Comparison of ENCODE assay signal across 18 cellular contexts in the genomic region with DNA sequence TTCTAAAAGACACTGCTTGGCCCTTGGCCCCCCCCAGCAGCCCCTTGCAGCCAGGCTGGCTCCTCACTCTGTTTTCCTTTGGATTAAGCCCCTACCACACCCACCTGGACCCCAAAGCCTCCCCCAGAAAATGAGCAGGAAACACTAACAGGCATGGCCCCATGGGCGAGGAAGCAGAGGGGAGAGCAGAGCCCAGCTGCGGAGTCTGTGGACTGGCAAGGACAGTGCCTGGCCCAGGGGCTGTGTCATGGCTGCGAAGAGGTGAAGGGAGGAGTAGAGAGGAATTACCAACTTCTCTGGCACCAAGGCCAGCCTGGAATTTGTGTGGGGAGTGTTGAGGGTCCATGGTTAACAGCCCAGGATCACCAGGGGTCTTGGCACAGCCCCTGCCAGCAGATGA. TPM values are rescaled to one million over a fixed set of nuclear protein-coding genes. Genes with fewer than 3 reads are reported as not detected.
DNase-seq lines count a peak whose midpoint lies in the region; ATAC-seq, FAIRE-seq and TF ChIP-seq lines count a peak whose summit lies in the region.
"Had no signal": no experiment of that assay in that cellular context is flagged by ENCODE, and none has a peak within 500 bp of the region (broad histone marks: within the 10 kb centered on the region; RNA-seq: fewer than 3 reads in every experiment).

No MANE protein-coding gene starts in this region.

- H2AFZ ChIP-seq in osteoblast (ENCODE audit: low read length), result no peak overlapping the region

- ATAC-seq in gastroesophageal sphincter (peak; percentile 3), HG02571 (IDR thresholded peaks at IDR 0.05; ENCODE audit: unreplicated experiment) (no peak)
- no peak for ATAC-seq in activated T-cell treated with anti-CD3 and anti-CD28 coated beads, Interleukin-2, amount 50 U/mL, for 4 hours
- ATAC-seq in CD4-positive, alpha-beta T cell (ENCODE audit: poor library complexity), result no peak
- ATAC-seq: A549 had no signal

- TF ChIP-seq CTCF in D721Med (IDR thresholded peaks at IDR 0.05; ENCODE audit: insufficient read depth, missing control alignments) (no peak), gastroesophageal sphincter (IDR thresholded peaks at IDR 0.05) (no peak), osteoblast (IDR thresholded peaks at IDR 0.05; ENCODE audit: extremely low read depth, low read depth, low read length) (no peak)
- TF ChIP-seq CTCF in CD4-positive, alpha-beta T cell (IDR thresholded peaks at IDR 0.05), result no peak

- H3K79me2 ChIP-seq in osteoblast (ENCODE audit: insufficient read depth, low read length), result peaks cover 34% of the 10 kb centered on the region

- peak overlapping the region in 2 of 4 donors; percentile 15 to 31 for H3K27ac ChIP-seq in gastroesophageal sphincter
- peak overlapping the region; percentile 7 for H3K27ac ChIP-seq in osteoblast (ENCODE audit: low read depth, low read length)
- H3K27ac ChIP-seq in CD4-positive, alpha-beta T cell (ENCODE audit: low read depth, low read length), result no peak overlapping the region
- H3K27ac ChIP-seq: A549 had no signal

- TF ChIP-seq POLR2A in gastroesophageal sphincter (IDR thresholded peaks at IDR 0.05), result no peak

- peaks cover 31% of the 10 kb centered on the region for H4K20me1 ChIP-seq in osteoblast (ENCODE audit: insufficient read depth, low read length)

- H3K27ac Mint-ChIP-seq in CD4-positive, alpha-beta T cell, result no peak overlapping the region
- H3K27ac Mint-ChIP-seq: HFFc6 had no signal

- no peaks in the 10 kb centered on the region for H3K36me3 Mint-ChIP-seq in activated T-cell treated with anti-CD3 and anti-CD28 coated beads, Interleukin-2, amount 50 U/mL, for 4 hours (ENCODE audit: insufficient read depth)
- H3K36me3 Mint-ChIP-seq in CD4-positive, alpha-beta T cell (ENCODE audit: low read depth), result no peaks in the 10 kb centered on the region
- H3K36me3 Mint-ChIP-seq: CD14-positive monocyte had no signal

- DNase-seq in D721Med (ENCODE audit: insufficient read length, low spot score), result peak; percentile 12
- peak; percentile 59 for DNase-seq in osteoblast (ENCODE audit: insufficient read length, low spot score, missing footprints)
- DNase-seq in activated T-cell treated with anti-CD3 and anti-CD28 coated beads, Interleukin-2, amount 50 U/mL, for 4 hours, result no peak
- DNase-seq in CD4-positive, alpha-beta T cell, result no peak
- DNase-seq: BE2C, DMS153, DMS79 treated with DMSO at 0.1 percent for 48 hours, EL, HCEC 1CT, HFFc6 had no signal

- H3K27me3 ChIP-seq in gastroesophageal sphincter (no peaks in the 10 kb centered on the region), osteoblast (ENCODE audit: insufficient read depth, low read length) (no peaks in the 10 kb centered on the region)
- no peaks in the 10 kb centered on the region for H3K27me3 ChIP-seq in CD4-positive, alpha-beta T cell (ENCODE audit: control insufficient read depth, insufficient read depth, low read length)
- H3K27me3 ChIP-seq: BE2C had no signal

- POLR2A ChIA-PET in CD4-positive, alpha-beta T cell (lab: Charles Lee), result no interaction called here

- no peaks in the 10 kb centered on the region for H3K36me3 ChIP-seq in gastroesophageal sphincter
- peaks cover 92% of the 10 kb centered on the region for H3K36me3 ChIP-seq in osteoblast (ENCODE audit: insufficient read depth, low read length)
- H3K36me3 ChIP-seq: BE2C had no signal

- H3K4me1 ChIP-seq in gastroesophageal sphincter (peaks cover 0 to 28% (median 0%) of the 10 kb centered on the region in 3 donors), osteoblast (ENCODE audit: insufficient read depth, low read length) (peaks cover 6% of the 10 kb centered on the region)

- FAIRE-seq in D721Med (lab: Jason Lieb, UNC), result no peak
- FAIRE-seq: A549, G401.6, GM12891, GM19239, K562 had no signal

- TF ChIP-seq EP300 in gastroesophageal sphincter (IDR thresholded peaks at IDR 0.05), result no peak

- intact Hi-C loops in CD4-positive, alpha-beta T cell (cut with DNase I, micrococcal nuclease), result no loop called here

- no peaks in the 10 kb centered on the region for H3K9me3 Mint-ChIP-seq in activated T-cell treated with anti-CD3 and anti-CD28 coated beads, Interleukin-2, amount 50 U/mL, for 4 hours
- no peaks in the 10 kb centered on the region for H3K9me3 Mint-ChIP-seq in CD4-positive, alpha-beta T cell
- H3K9me3 Mint-ChIP-seq: HFFc6 had no signal

- H3K4me3 Mint-ChIP-seq in activated T-cell treated with anti-CD3 and anti-CD28 coated beads, Interleukin-2, amount 50 U/mL, for 4 hours, result no peak overlapping the region
- no peak overlapping the region for H3K4me3 Mint-ChIP-seq in CD4-positive, alpha-beta T cell
- H3K4me3 Mint-ChIP-seq: CD14-positive monocyte, HFFc6 had no signal

- CTCF ChIA-PET in CD4-positive, alpha-beta T cell (lab: Charles Lee), result no interaction called here

- H3K4me3 ChIP-seq in gastroesophageal sphincter, result no peak overlapping the region
- H3K4me3 ChIP-seq in osteoblast (ENCODE audit: insufficient read depth, low read length), result no peak overlapping the region
- H3K4me3 ChIP-seq: A549, K562 had no signal

- no peaks in the 10 kb centered on the region for H3K9me3 ChIP-seq in gastroesophageal sphincter
- H3K9me3 ChIP-seq in osteoblast (ENCODE audit: low read depth, low read length), result no peaks in the 10 kb centered on the region
- H3K9me3 ChIP-seq in CD4-positive, alpha-beta T cell (ENCODE audit: control insufficient read depth, low read length), result no peaks in the 10 kb centered on the region
- H3K9me3 ChIP-seq: A549, BE2C had no signal

- H3K27me3 Mint-ChIP-seq in activated T-cell treated with anti-CD3 and anti-CD28 coated beads, Interleukin-2, amount 50 U/mL, for 4 hours (ENCODE audit: low read depth), result no peaks in the 10 kb centered on the region
- H3K27me3 Mint-ChIP-seq in CD4-positive, alpha-beta T cell, result no peaks in the 10 kb centered on the region

- H3K4me1 Mint-ChIP-seq in activated T-cell treated with anti-CD3 and anti-CD28 coated beads, Interleukin-2, amount 50 U/mL, for 4 hours (ENCODE audit: low read depth), result no peaks in the 10 kb centered on the region
- no peaks in the 10 kb centered on the region for H3K4me1 Mint-ChIP-seq in CD4-positive, alpha-beta T cell (ENCODE audit: low read depth)
- H3K4me1 Mint-ChIP-seq: CD14-positive monocyte had no signal

- no CpG with 5 or more reads among the region's 3 CpGs for WGBS in gastroesophageal sphincter (ENCODE audit: low coverage in 1 of 2), 2 donors

- H3K4me2 ChIP-seq in osteoblast (ENCODE audit: insufficient read depth, low read length), result no peak overlapping the region
- H3K4me2 ChIP-seq: A549 had no signal

RNA-seq across cellular contexts. Expression of a gene that starts 47.4 kb away (rescaled TPM):
- total RNA-seq in gastroesophageal sphincter, result 10 to 100 TPM; 23.3 to 59.8 (median 39.9) TPM
- 443 and 552 TPM in 2 replicates for total RNA-seq in osteoblast
- 1 to 10 TPM; 3.4 to 6.2 (median 3.8) TPM for total RNA-seq in activated T-cell treated with anti-CD3 and anti-CD28 coated beads, Interleukin-2, amount 50 U/mL, for 4 hours
- 1 to 10 TPM; 3.8 to 5.1 TPM for total RNA-seq in CD4-positive, alpha-beta T cell

Comparison
In these comparisons a context has a peak if more than half of its experiments do, and no peak if none do; other contexts are left out.
1. DNase-seq: peak in D721Med (single experiment) and osteoblast (single experiment); none in activated T-cell treated with anti-CD3 and anti-CD28 coated beads, Interleukin-2, amount 50 U/mL, for 4 hours (single experiment) and CD4-positive, alpha-beta T cell (0 of 10).